In the genomic region with DNA sequence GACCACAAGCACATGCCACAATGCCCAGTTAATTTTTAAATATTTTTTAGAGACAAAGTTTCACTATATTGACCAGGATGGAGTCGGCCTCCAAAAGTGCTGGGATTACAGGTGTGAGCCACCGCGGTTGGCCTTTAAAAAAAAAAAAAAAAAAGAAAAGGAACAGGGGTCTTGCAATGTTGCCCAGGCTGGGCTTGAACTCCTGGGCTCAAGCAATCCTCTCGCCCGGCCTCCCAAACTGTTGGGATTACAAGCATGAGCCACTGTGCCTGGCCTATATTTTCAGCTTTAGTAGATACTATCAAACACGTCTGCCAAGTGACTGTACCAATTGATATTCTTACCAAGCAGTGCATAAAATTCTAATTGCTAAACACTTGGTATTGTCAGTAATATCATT, we compare ENCODE assay signal across 2 cellular contexts.
TF ChIP-seq lines count a peak whose summit lies in the region.

No MANE protein-coding gene starts in this region.

TF ChIP-seq in A549, 52 proteins besides CTCF, POLR2A, EP300 and RAD21:
- no peak for TF ChIP-seq SMC3 (IDR thresholded peaks at IDR 0.05)
- no peak for TF ChIP-seq CHD2 (IDR thresholded peaks at IDR 0.05; ENCODE audit: low read length, partially characterized antibody)
- no peak for TF ChIP-seq EHF (CRISPR knock-in tag; IDR thresholded peaks at IDR 0.05)
- no peak for TF ChIP-seq ZFP36 (IDR thresholded peaks at IDR 0.05; ENCODE audit: borderline replicate concordance, partially characterized antibody)
- TF ChIP-seq MAZ (IDR thresholded peaks at IDR 0.05; ENCODE audit: borderline replicate concordance, low read depth, low read length), result no peak
- no peak for TF ChIP-seq RARB (CRISPR knock-in tag; IDR thresholded peaks at IDR 0.05)
- TF ChIP-seq RCOR1 (IDR thresholded peaks at IDR 0.05; ENCODE audit: low read depth, low read length), result no peak
- TF ChIP-seq CHD4 (IDR thresholded peaks at IDR 0.05; ENCODE audit: borderline replicate concordance), result no peak
- no peak for TF ChIP-seq RNF2 (IDR thresholded peaks at IDR 0.05; ENCODE audit: borderline replicate concordance, low read depth)
- no peak for TF ChIP-seq NFE2L2 (conservative IDR thresholded peaks at IDR 0.05; ENCODE audit: low read length)
- TF ChIP-seq JUNB (IDR thresholded peaks at IDR 0.05), result no peak
- no peak for TF ChIP-seq POLR2AphosphoS2 (conservative IDR thresholded peaks at IDR 0.05; ENCODE audit: low read length)

TF ChIP-seq in K562, 482 proteins besides CTCF, POLR2A, EP300 and RAD21:
- no peak for TF ChIP-seq RBM22 (IDR thresholded peaks at IDR 0.05; ENCODE audit: low read depth, low read length, poor library complexity, severe bottlenecking)
- no peak for TF ChIP-seq ZZZ3 (IDR thresholded peaks at IDR 0.05)
- no peak for TF ChIP-seq TFE3 (CRISPR knock-in tag; IDR thresholded peaks at IDR 0.05)
- TF ChIP-seq ZNF121 (CRISPR knock-in tag; conservative IDR thresholded peaks at IDR 0.05), result peak; percentile 52
